Comparison of ENCODE assay signal across 8 cellular contexts in the genomic region with DNA sequence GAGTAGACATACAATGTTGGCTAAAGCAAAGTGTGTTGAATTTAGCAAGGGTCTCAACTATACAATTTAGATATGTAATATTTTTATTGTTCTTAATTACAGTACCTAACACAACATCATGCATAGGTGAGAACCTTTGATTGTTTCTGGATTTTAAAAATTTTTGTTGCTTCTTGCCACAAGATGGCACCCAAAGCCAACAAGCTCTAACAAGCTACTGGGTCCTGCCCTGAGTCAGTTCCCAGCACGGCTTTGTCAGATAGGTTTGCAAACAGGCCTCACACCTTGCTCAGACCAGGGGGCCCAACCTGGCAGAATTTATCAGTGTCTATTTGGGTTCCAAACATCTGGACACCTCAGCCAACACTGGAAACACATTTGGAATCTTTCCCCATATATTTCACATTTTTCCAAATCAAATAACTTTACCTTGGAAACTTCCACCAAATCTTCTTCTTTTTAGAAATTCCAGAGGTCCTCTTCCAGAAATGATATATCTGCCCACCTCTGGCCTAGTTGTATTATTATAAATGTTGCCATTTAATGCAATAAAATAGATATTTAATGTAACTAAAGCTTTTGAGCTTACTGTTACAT. TPM values are rescaled to one million over a fixed set of nuclear protein-coding genes. Genes with fewer than 3 reads are reported as not detected.
DNase-seq lines count a peak whose midpoint lies in the region; ATAC-seq and TF ChIP-seq lines count a peak whose summit lies in the region.

No MANE protein-coding gene starts in this region.

- H3K9me3 Mint-ChIP-seq in endothelial cell (ENCODE audit: unreplicated experiment) (no peaks in the 10 kb centered on the region), osteocyte (ENCODE audit: unreplicated experiment) (no peaks in the 10 kb centered on the region), natural killer cell (no peaks in the 10 kb centered on the region)
- H3K9me3 Mint-ChIP-seq in activated T-cell treated with anti-CD3 and anti-CD28 coated beads, Interleukin-2, amount 50 U/mL, for 24 hours = peaks cover 6% of the 10 kb centered on the region

- H3K27ac Mint-ChIP-seq in endothelial cell (ENCODE audit: unreplicated experiment) = no peak overlapping the region
- H3K27ac Mint-ChIP-seq in osteocyte (ENCODE audit: unreplicated experiment) = no peak overlapping the region
- no peak overlapping the region for H3K27ac Mint-ChIP-seq in natural killer cell
- no peak overlapping the region for H3K27ac Mint-ChIP-seq in activated T-cell treated with anti-CD3 and anti-CD28 coated beads, Interleukin-2, amount 50 U/mL, for 24 hours

- TF ChIP-seq CTCF in AG10803 (conservative IDR thresholded peaks at IDR 0.05; ENCODE audit: low read length) = peak; percentile 60
- peak; percentile 33 for TF ChIP-seq CTCF in endothelial cell (IDR thresholded peaks at IDR 0.05; ENCODE audit: unreplicated experiment)
- peak; percentile 64 for TF ChIP-seq CTCF in osteocyte (IDR thresholded peaks at IDR 0.05)
- no peak for TF ChIP-seq CTCF in natural killer cell (IDR thresholded peaks at IDR 0.05)

- H3K36me3 ChIP-seq in H7 (replicated peaks; ENCODE audit: control insufficient read depth, insufficient read depth, low read length) = no peaks in the 10 kb centered on the region

- H3K27me3 Mint-ChIP-seq in endothelial cell (ENCODE audit: unreplicated experiment) (peaks cover 2% of the 10 kb centered on the region), osteocyte (ENCODE audit: unreplicated experiment) (peaks cover 22% of the 10 kb centered on the region), natural killer cell (ENCODE audit: low read depth in 2 of 2) (peaks cover 0 to 7% of the 10 kb centered on the region in 2 donors)
- H3K27me3 Mint-ChIP-seq in activated T-cell treated with anti-CD3 and anti-CD28 coated beads, Interleukin-2, amount 50 U/mL, for 24 hours = peaks cover 8% of the 10 kb centered on the region

- DNase-seq in AG10803 (ENCODE audit: low read depth) (peak; percentile 46), H7 (peak; percentile 61), NCI-H69 (lab: John Stamatoyannopoulos, UW) (peak; percentile 53), endothelial cell (ENCODE audit: low spot score) (peak; percentile 35), osteocyte (ENCODE audit: extremely low spot score, unreplicated experiment) (no peak), natural killer cell (no peak)
- DNase-seq in activated CD4-positive, CD25-positive, alpha-beta regulatory T cell (lab: John Stamatoyannopoulos, UW) = no peak
- DNase-seq in activated T-cell treated with anti-CD3 and anti-CD28 coated beads, Interleukin-2, amount 50 U/mL, for 24 hours = no peak

- no peak overlapping the region for H3K4me3 Mint-ChIP-seq in endothelial cell (ENCODE audit: unreplicated experiment)
- H3K4me3 Mint-ChIP-seq in osteocyte (ENCODE audit: unreplicated experiment) = no peak overlapping the region
- H3K4me3 Mint-ChIP-seq in natural killer cell = no peak overlapping the region
- H3K4me3 Mint-ChIP-seq in activated T-cell treated with anti-CD3 and anti-CD28 coated beads, Interleukin-2, amount 50 U/mL, for 24 hours = no peak overlapping the region

- no peak for ATAC-seq in natural killer cell

- H3K4me1 Mint-ChIP-seq in endothelial cell (ENCODE audit: unreplicated experiment) = no peaks in the 10 kb centered on the region
- H3K4me1 Mint-ChIP-seq in osteocyte (ENCODE audit: unreplicated experiment) = no peaks in the 10 kb centered on the region
- no peaks in the 10 kb centered on the region for H3K4me1 Mint-ChIP-seq in natural killer cell
- no peaks in the 10 kb centered on the region for H3K4me1 Mint-ChIP-seq in activated T-cell treated with anti-CD3 and anti-CD28 coated beads, Interleukin-2, amount 50 U/mL, for 24 hours (ENCODE audit: low read depth)

- no peaks in the 10 kb centered on the region for H3K36me3 Mint-ChIP-seq in endothelial cell (ENCODE audit: low read depth, unreplicated experiment)
- no peaks in the 10 kb centered on the region for H3K36me3 Mint-ChIP-seq in osteocyte (ENCODE audit: unreplicated experiment)
- no peaks in the 10 kb centered on the region for H3K36me3 Mint-ChIP-seq in natural killer cell
- H3K36me3 Mint-ChIP-seq in activated T-cell treated with anti-CD3 and anti-CD28 coated beads, Interleukin-2, amount 50 U/mL, for 24 hours (ENCODE audit: low read depth) = no peaks in the 10 kb centered on the region

- intact Hi-C loops in natural killer cell (cut with micrococcal nuclease) = no loop called here

- H3K27me3 ChIP-seq in H7 (ENCODE audit: control insufficient read depth, insufficient read depth, low read length) = no peaks in the 10 kb centered on the region

- H3K4me3 ChIP-seq in AG10803 (ENCODE audit: low read length) (no peak overlapping the region), H7 (ENCODE audit: insufficient read depth, low read depth, low read length) (no peak overlapping the region)

RNA-seq across cellular contexts. Expression of a gene that starts 49.5 kb away (rescaled TPM):
- 1.3 and 1.7 TPM in 2 replicates for total RNA-seq in H7 (2014; rRNA removed; shearing (Covaris generic))
- total RNA-seq in endothelial cell (ENCODE audit: unreplicated experiment) (29.6 TPM), osteocyte (not detected in 2 replicates), natural killer cell (not detected)

Comparison
In these comparisons a context has a peak if more than half of its experiments do, and no peak if none do; other contexts are left out.
1. DNase-seq: peak in AG10803 (single experiment), H7 (single experiment), NCI-H69 (single experiment) and endothelial cell (single experiment); none in osteocyte (single experiment), activated CD4-positive, CD25-positive, alpha-beta regulatory T cell (0 of 4), natural killer cell (single experiment) and activated T-cell treated with anti-CD3 and anti-CD28 coated beads, Interleukin-2, amount 50 U/mL, for 24 hours (single experiment).
2. RNA of a gene that starts 49.5 kb away (total RNA-seq): 29.6 TPM in endothelial cell (single experiment); 1.3 to 1.7 TPM in H7, not detected in osteocyte and not detected in natural killer cell; every median in the first group is over 10 times any median in the second.